ENCODE assay signal across 15 cellular contexts in the genomic region with DNA sequence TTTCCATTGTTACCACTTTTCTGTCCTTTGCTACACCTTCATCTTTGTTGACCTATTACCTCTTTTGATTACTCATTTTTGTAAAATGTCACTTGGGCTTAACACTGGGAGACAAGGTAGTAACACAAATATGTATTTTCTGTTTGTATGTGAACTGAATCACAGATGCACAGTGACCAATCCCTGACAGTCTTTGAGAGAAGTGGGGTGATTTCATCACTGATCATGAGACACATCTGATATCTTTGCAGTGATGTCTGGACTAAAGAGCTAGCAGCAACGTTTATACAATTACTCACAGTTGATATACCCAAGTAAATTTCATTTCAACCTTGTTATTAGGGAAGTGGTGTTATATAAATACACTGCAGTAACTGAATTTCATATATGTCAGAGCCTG.
"Had no signal": no experiment of that assay in that cellular context is flagged by ENCODE, and none has a peak within 500 bp of the region (broad histone marks: within the 10 kb centered on the region; RNA-seq: fewer than 3 reads in every experiment).

No MANE protein-coding gene starts in this region.

- H3K4me1 ChIP-seq: heart left ventricle had no signal

- H3K27ac ChIP-seq: heart left ventricle, neutrophil had no signal

- H3K27me3 ChIP-seq: heart left ventricle, neutrophil had no signal

- H3K9me3 ChIP-seq: neutrophil had no signal

- ATAC-seq: activated T-helper 17 cell treated with anti-CD3 and anti-CD28 coated beads, Interleukin-2, amount 50 U/mL, for 72 hours; esophagus mucosa; heart left ventricle; right cardiac atrium had no signal

- DNase-seq: activated CD4-positive, alpha-beta T cell treated with anti-CD3 and anti-CD28 coated beads for 48 hours; activated naive CD4-positive, alpha-beta T cell treated with anti-CD3 and anti-CD28 coated beads for 36 hours; dermis blood vessel endothelial cell; endodermal cell; heart left ventricle; islet precursor cell; midbrain; naive B cell; posterior cingulate gyrus; right cardiac atrium; small intestine; T1000 had no signal

- H3K36me3 ChIP-seq: heart left ventricle, neutrophil had no signal

- H3K4me3 ChIP-seq: heart left ventricle had no signal
